6 cellular contexts compared by ENCODE assay signal in genomic region chr6:138811851-138812250, GRCh38. TPM values are rescaled to one million over a fixed set of nuclear protein-coding genes. Genes with fewer than 3 reads are reported as not detected.
"Had no signal": no experiment of that assay in that cellular context is flagged by ENCODE, and none has a peak within 500 bp of the region (broad histone marks: within the 10 kb centered on the region; RNA-seq: fewer than 3 reads in every experiment).

No MANE protein-coding gene starts in this region.

RNA-seq across cellular contexts. Expression of gene ECT2L, which starts 16.0 kb away (rescaled TPM):
- total RNA-seq: colonic mucosa, endodermal cell, esophagus mucosa, gastrocnemius medialis, pulmonary artery endothelial cell, thoracic aorta had no signal
